Comparison of ENCODE assay signal across 8 cellular contexts in the genomic region with DNA sequence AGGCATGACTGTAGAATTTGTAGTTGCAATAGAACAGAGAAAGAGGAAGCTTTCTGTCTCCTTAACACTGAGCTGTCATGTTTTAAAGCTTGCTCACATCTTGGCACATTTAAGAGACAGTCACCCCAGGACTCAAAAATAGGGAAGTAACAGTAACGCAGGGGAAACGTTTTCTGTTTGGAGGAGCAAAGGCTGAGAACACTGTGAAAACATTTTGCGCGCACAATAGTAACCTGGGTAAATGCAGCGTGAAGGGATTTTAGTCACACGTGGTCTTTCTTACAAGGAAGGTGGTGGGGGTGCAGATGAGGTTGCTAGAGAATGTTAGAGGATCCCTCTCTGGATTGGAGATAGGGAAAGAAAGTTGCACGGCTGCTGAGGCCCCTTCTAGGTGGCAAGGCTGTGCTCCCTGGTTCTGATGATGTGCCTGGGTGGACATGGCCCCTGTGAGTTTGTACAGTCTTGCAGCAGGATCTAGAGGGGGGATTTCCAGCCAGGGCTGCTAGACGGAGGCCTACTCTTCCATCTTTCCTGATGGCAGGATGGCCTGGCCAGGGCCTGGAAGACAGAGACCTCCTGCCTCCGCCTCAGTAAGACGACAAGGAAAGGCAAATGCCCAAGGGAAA. TPM values are rescaled to one million over a fixed set of nuclear protein-coding genes. Genes with fewer than 3 reads are reported as not detected.
DNase-seq lines count a peak whose midpoint lies in the region; ATAC-seq and TF ChIP-seq lines count a peak whose summit lies in the region.

No MANE protein-coding gene starts in this region.

- no peaks in the 10 kb centered on the region for H3K36me3 ChIP-seq in mucosa of descending colon (ENCODE audit: low read depth)

- H3K27ac Mint-ChIP-seq in activated B cell treated with CpG ODN at 0.5 μM for 24 hours = peak overlapping the region; percentile 94

- H3K4me3 ChIP-seq in mucosa of descending colon = no peak overlapping the region

- H3K9me3 ChIP-seq in mucosa of descending colon = no peaks in the 10 kb centered on the region

- H3K27me3 Mint-ChIP-seq in activated B cell treated with CpG ODN at 0.5 μM for 24 hours = no peaks in the 10 kb centered on the region

- intact Hi-C loops in activated B cell treated with CpG ODN at 0.5 μM for 24 hours (cut with micrococcal nuclease) = loop anchor here (1.0 kb wide), 4 partner anchors 10 to 37 kb away; a partner anchor contains a TSS
- intact Hi-C loops in mucosa of descending colon (cut with DNase I, micrococcal nuclease) = no loop called here

- DNase-seq in GDM1 (lab: John Stamatoyannopoulos, UW) (peak; percentile 76), activated B cell treated with CpG ODN at 0.5 μM for 24 hours (no peak), mucosa of descending colon (no peak), EL (no peak), AG08396 (ENCODE audit: low spot score) (no peak)

- CTCF ChIA-PET in activated B cell treated with CpG ODN at 0.5 μM for 24 hours (lab: Charles Lee) = interaction anchor here (0.8 to 1.8 kb wide), 12 partner anchors 10 to 89 kb away, joined by 3 to 17 read pairs (median 4); no protein-coding TSS in a partner anchor

- TF ChIP-seq CTCF in activated B cell treated with CpG ODN at 0.5 μM for 24 hours (IDR thresholded peaks at IDR 0.05) = no peak
- no peak for TF ChIP-seq CTCF in mucosa of descending colon (IDR thresholded peaks at IDR 0.05)

- H3K4me3 Mint-ChIP-seq in activated B cell treated with CpG ODN at 0.5 μM for 24 hours = peak overlapping the region; percentile 50

- ATAC-seq in HG02759 (IDR thresholded peaks at IDR 0.05; ENCODE audit: unreplicated experiment) = peak; percentile 51
- ATAC-seq in activated B cell treated with CpG ODN at 0.5 μM for 24 hours (ENCODE audit: low read depth) = peak; percentile 86
- peak; percentile 60 for ATAC-seq in mucosa of descending colon
- ATAC-seq in HG02798 (IDR thresholded peaks at IDR 0.05; ENCODE audit: poor library complexity, unreplicated experiment) = no peak
- ATAC-seq in HG03139 (IDR thresholded peaks at IDR 0.05; ENCODE audit: unreplicated experiment) = no peak

- POLR2A ChIA-PET in activated B cell treated with CpG ODN at 0.5 μM for 24 hours (lab: Charles Lee) = interaction anchor here (0.9 to 14.0 kb wide), 7 partner anchors 9 to 1228 kb away, joined by 3 to 631 read pairs (median 4); a partner anchor contains a TSS

- peaks cover 85% of the 10 kb centered on the region for H3K4me1 Mint-ChIP-seq in activated B cell treated with CpG ODN at 0.5 μM for 24 hours

- H3K4me1 ChIP-seq in mucosa of descending colon (ENCODE audit: low read depth) = peaks cover 4% of the 10 kb centered on the region

- no peaks in the 10 kb centered on the region for H3K9me3 Mint-ChIP-seq in activated B cell treated with CpG ODN at 0.5 μM for 24 hours

- H3K36me3 Mint-ChIP-seq in activated B cell treated with CpG ODN at 0.5 μM for 24 hours (ENCODE audit: low read depth) = peaks cover 83% of the 10 kb centered on the region

RNA-seq across cellular contexts. Expression of a gene that starts 12.0 kb away (rescaled TPM):
- total RNA-seq in activated B cell treated with CpG ODN at 0.5 μM for 24 hours (10.5 and 14.3 TPM in 2 replicates), mucosa of descending colon (10 to 100 TPM; 16.6 to 38.9 (median 33.4) TPM)

Comparison
In these comparisons a context has a peak if more than half of its experiments do, and no peak if none do; other contexts are left out.
1. ATAC-seq: peak in HG02759 (single experiment), activated B cell treated with CpG ODN at 0.5 μM for 24 hours (single experiment) and mucosa of descending colon (single experiment); none in HG02798 (single experiment) and HG03139 (single experiment).